10 cellular contexts compared by ENCODE assay signal in the genomic region with DNA sequence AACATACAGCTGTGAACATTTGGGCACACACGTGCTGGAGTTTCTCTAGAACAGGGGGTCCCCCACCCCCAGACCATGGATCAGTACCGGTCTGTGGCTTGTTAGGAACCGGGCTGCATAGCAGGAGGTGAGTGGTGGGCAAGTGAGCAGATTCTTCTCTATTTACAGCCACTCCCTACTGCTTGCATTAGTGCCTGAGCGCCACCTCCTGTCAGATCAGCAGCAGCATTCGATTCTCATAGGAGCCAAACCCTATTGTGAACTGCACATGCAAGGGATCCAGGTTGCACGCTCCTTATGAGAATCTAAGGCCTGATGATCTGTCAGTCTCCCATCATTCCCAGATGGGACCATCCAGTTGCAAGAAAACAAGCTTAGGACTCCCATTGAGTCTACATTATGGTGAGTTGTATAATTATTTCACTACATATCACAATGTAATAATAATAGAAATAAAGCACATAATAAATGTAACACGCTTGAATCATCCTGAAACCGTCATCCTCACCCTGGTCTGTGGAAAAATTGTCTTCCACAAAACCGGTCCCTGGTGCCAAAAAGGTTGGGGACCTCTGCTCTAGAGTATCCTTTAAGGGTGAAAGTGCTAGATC. TPM values are rescaled to one million over a fixed set of nuclear protein-coding genes. Genes with fewer than 3 reads are reported as not detected.
DNase-seq lines count a peak whose midpoint lies in the region; ATAC-seq and TF ChIP-seq lines count a peak whose summit lies in the region.
"Had no signal": no experiment of that assay in that cellular context is flagged by ENCODE, and none has a peak within 500 bp of the region (broad histone marks: within the 10 kb centered on the region; RNA-seq: fewer than 3 reads in every experiment).

No MANE protein-coding gene starts in this region.

- no peak overlapping the region for H3K27ac ChIP-seq in liver (ENCODE audit: low read depth in 1 of 2, low read length in 2 of 2)
- H3K27ac ChIP-seq in upper lobe of left lung = no peak overlapping the region
- H3K27ac ChIP-seq: HL-60, ovary had no signal

- CTCF ChIA-PET in GM10248 (lab: Yijun Ruan, JAX) = interaction anchor here (0.7 to 3.5 kb wide), 9 partner anchors 9 to 259 kb away, joined by 3 to 13 read pairs (median 3); a partner anchor contains a TSS

- TF ChIP-seq RAD21 in liver (IDR thresholded peaks at IDR 0.05) = peak; percentile 15 to 56

- H3K27me3 ChIP-seq in liver (ENCODE audit: control insufficient read depth in 4 of 4, insufficient read depth in 4 of 4, low read length in 3 of 4) (no peaks in the 10 kb centered on the region), upper lobe of left lung (no peaks in the 10 kb centered on the region)
- H3K27me3 ChIP-seq: ovary had no signal

- H3K9ac ChIP-seq in liver (ENCODE audit: low read depth in 1 of 2, low read length in 2 of 2) = no peak overlapping the region

- no peak for TF ChIP-seq EP300 in upper lobe of left lung (IDR thresholded peaks at IDR 0.05)

- ATAC-seq in HG02852 (IDR thresholded peaks at IDR 0.05; ENCODE audit: unreplicated experiment) (no peak), GM21717 (IDR thresholded peaks at IDR 0.05; ENCODE audit: unreplicated experiment) (no peak), upper lobe of left lung (ENCODE audit: low FRiP score in 2 of 2) (no peak), HG03175 (IDR thresholded peaks at IDR 0.05; ENCODE audit: unreplicated experiment) (no peak)

- no peak for TF ChIP-seq POLR2A in upper lobe of left lung (IDR thresholded peaks at IDR 0.05)

- H3K4me3 ChIP-seq in liver (ENCODE audit: low read depth in 1 of 3, low read length in 3 of 3) (no peak overlapping the region), upper lobe of left lung (no peak overlapping the region)
- H3K4me3 ChIP-seq: ovary had no signal

- H3K9me3 ChIP-seq in liver (ENCODE audit: control insufficient read depth in 4 of 4, low read length in 3 of 4) = no peaks in the 10 kb centered on the region
- H3K9me3 ChIP-seq in upper lobe of left lung = no peaks in the 10 kb centered on the region
- H3K9me3 ChIP-seq: ovary had no signal

- WGBS in liver = 91% methylated on average over 9 of the region's 9 CpGs
- WGBS in upper lobe of left lung, 2 donors = 84 to 94% methylated on average over 9 of the region's 9 CpGs

- TF ChIP-seq CTCF in GM10248 (IDR thresholded peaks at IDR 0.05; ENCODE audit: control extremely low read depth, extremely low read depth, low read depth, missing control alignments) (peak; percentile 58), liver (IDR thresholded peaks at IDR 0.05; ENCODE audit: low read depth, low read length, missing input control) (peak; percentile 3), upper lobe of left lung (IDR thresholded peaks at IDR 0.05) (no peak)

- in situ Hi-C loops in KBM-7 (cut with MboI; ENCODE audit: low pct_unique_long_range_greater_than_20kb, low sequenced_read_pairs) = loop anchor here (25.0 kb wide), 1 partner anchor 257 kb away; no protein-coding TSS in a partner anchor

- H3K4me1 ChIP-seq in liver (ENCODE audit: control insufficient read depth in 4 of 4, insufficient read depth in 4 of 4, low read length in 3 of 4) (no peaks in the 10 kb centered on the region), upper lobe of left lung (no peaks in the 10 kb centered on the region)

- DNase-seq in GM10248 (ENCODE audit: extremely low spot score) (no peak), KBM-7 (peak; percentile 26), UCSD-AML1 (lab: John Stamatoyannopoulos, UW; ENCODE audit: unreplicated experiment) (peak; percentile 32), upper lobe of left lung (no peak)
- DNase-seq: ovary had no signal

- POLR2A ChIA-PET in GM10248 (lab: Yijun Ruan, JAX) = no interaction called here

- no peaks in the 10 kb centered on the region for H3K36me3 ChIP-seq in liver (ENCODE audit: control insufficient read depth in 4 of 4, insufficient read depth in 3 of 4, low read depth in 1 of 4, low read length in 3 of 4)
- no peaks in the 10 kb centered on the region for H3K36me3 ChIP-seq in upper lobe of left lung
- H3K36me3 ChIP-seq: ovary had no signal

TF ChIP-seq in liver, 16 proteins besides CTCF, POLR2A, EP300 and RAD21:
- no peak for TF ChIP-seq RXRA (IDR thresholded peaks at IDR 0.05)
- TF ChIP-seq FOXA2 (IDR thresholded peaks at IDR 0.05) = no peak
- no peak for TF ChIP-seq YY1 (IDR thresholded peaks at IDR 0.05)

RNA-seq across cellular contexts. Expression of a gene that starts 25.8 kb away (rescaled TPM):
- total RNA-seq in liver (not detected), upper lobe of left lung (under 1 TPM in 2 of 6 donors, not detected in 4; 0.11 to 0.15 TPM)
- polyA plus RNA-seq in liver = under 1 TPM in 1 of 2 donors, not detected in 1; 0.38 TPM
- polyA plus RNA-seq: ovary had no signal

RNA-seq across cellular contexts. Expression of a gene that starts 44.9 kb away (rescaled TPM):
- total RNA-seq in liver (10 to 100 TPM in 1 of 2 donors, 1 to 10 TPM in 1; 6.0 to 12.4 TPM), upper lobe of left lung (10 to 100 TPM in 2 of 6 donors, 1 to 10 TPM in 4; 6.9 to 38.8 (median 9.9) TPM)
- 1 to 10 TPM; 5.3 to 7.9 TPM for polyA plus RNA-seq in liver

Comparison
In these comparisons a context has a peak if more than half of its experiments do, and no peak if none do; other contexts are left out.
1. DNase-seq: peak in KBM-7 (single experiment) and UCSD-AML1 (single experiment); none in GM10248 (single experiment) and upper lobe of left lung (0 of 2).
2. CTCF ChIP-seq: peak in GM10248 (single experiment) and liver (single experiment); none in upper lobe of left lung (0 of 6).